Comparison of ENCODE assay signal across 16 cellular contexts in the genomic region with DNA sequence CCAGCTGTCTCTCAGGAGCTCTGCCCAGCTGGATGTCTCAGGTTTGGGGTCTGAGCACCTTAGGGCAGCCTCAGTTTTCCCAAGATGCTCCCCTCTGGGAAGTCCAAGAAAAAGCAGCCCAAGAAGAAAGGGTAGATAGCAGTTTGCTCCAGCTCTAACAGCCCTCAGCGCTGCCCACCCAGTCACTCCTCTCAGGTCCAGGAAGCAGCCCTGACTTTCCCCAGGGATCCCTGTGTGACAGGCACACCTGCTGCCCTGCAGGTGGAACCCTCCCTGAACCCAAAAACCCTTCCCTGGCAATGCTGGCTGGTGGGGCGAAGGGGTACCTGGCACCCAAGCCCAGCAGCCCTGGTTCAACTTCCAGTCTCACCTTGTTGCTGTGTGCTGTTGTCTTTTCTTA. TPM values are rescaled to one million over a fixed set of nuclear protein-coding genes. Genes with fewer than 3 reads are reported as not detected.
DNase-seq lines count a peak whose midpoint lies in the region; ATAC-seq and TF ChIP-seq lines count a peak whose summit lies in the region.
"Had no signal": no experiment of that assay in that cellular context is flagged by ENCODE, and none has a peak within 500 bp of the region (broad histone marks: within the 10 kb centered on the region; RNA-seq: fewer than 3 reads in every experiment).

No MANE protein-coding gene starts in this region.

- H3K9me3 Mint-ChIP-seq in central memory CD8-positive, alpha-beta T cell = no peaks in the 10 kb centered on the region
- no peaks in the 10 kb centered on the region for H3K9me3 Mint-ChIP-seq in stimulated activated naive CD8-positive, alpha-beta T cell treated with anti-CD3 and anti-CD28 coated beads, Interleukin-15, amount 100 ng/mL, for 72 hours
- H3K9me3 Mint-ChIP-seq: activated T-helper 1 cell treated with anti-CD3 and anti-CD28 coated beads, Interleukin-12 subunit alpha, Interleukin-12 subunit beta, Interleukin-2, Interleukin-4 antibody, amounts not matched to agents 30 ng/mL and 10 ng/mL and 1 ng/mL, durations not matched to agents 14 hours and 24 hours and 36 hours; neural progenitor cell had no signal

- H3K27ac ChIP-seq in colonic mucosa = no peak overlapping the region
- H3K27ac ChIP-seq: GM23248, heart left ventricle, neural progenitor cell had no signal

- no peak for ATAC-seq in central memory CD8-positive, alpha-beta T cell (replicated peaks; ENCODE audit: extremely low read depth, poor library complexity, severe bottlenecking)
- ATAC-seq in stimulated activated naive CD8-positive, alpha-beta T cell treated with anti-CD3 and anti-CD28 coated beads, Interleukin-15, amount 100 ng/mL, for 72 hours = no peak
- ATAC-seq: heart left ventricle, HepG2 had no signal

- DNase-seq in activated CD8-positive, alpha-beta memory T cell treated with anti-CD3 and anti-CD28 coated beads for 24 hours = peak; percentile 58
- DNase-seq in activated CD8-positive, alpha-beta memory T cell treated with anti-CD3 and anti-CD28 coated beads, Interleukin-2, amount 50 U/mL, for 4 hours = no peak
- DNase-seq in H7 = peak; percentile 31
- DNase-seq in central memory CD8-positive, alpha-beta T cell (ENCODE audit: low spot score in 2 of 2) = no peak
- DNase-seq in stimulated activated CD8-positive, alpha-beta memory T cell treated with anti-CD3 and anti-CD28 coated beads, Interleukin-4, amount 100 ng/mL, for 48 hours = peak; percentile 18
- DNase-seq in stimulated activated naive CD8-positive, alpha-beta T cell treated with anti-CD3 and anti-CD28 coated beads, Interleukin-15, amount 100 ng/mL, for 72 hours = no peak
- DNase-seq in T1000 (lab: John Stamatoyannopoulos, UW) = no peak
- no peak for DNase-seq in colonic mucosa
- DNase-seq: ACHN, amniotic stem cell, GM23248, heart left ventricle, NCI-H1694 treated with DMSO at 0.1 percent for 48 hours had no signal

- intact Hi-C loops in colonic mucosa (cut with DNase I) = no loop called here

- no peak for TF ChIP-seq CTCF in colonic mucosa (IDR thresholded peaks at IDR 0.05)

- peaks cover 43% of the 10 kb centered on the region for H3K4me1 Mint-ChIP-seq in central memory CD8-positive, alpha-beta T cell
- peaks cover 34% of the 10 kb centered on the region for H3K4me1 Mint-ChIP-seq in stimulated activated naive CD8-positive, alpha-beta T cell treated with anti-CD3 and anti-CD28 coated beads, Interleukin-15, amount 100 ng/mL, for 72 hours

- no peak overlapping the region for H3K9ac ChIP-seq in colonic mucosa (ENCODE audit: low read depth in 2 of 2, low read length in 2 of 2)
- H3K9ac ChIP-seq: GM23248, neural progenitor cell had no signal

- no peaks in the 10 kb centered on the region; the same call in 1 of the 2 replicates for H3K27me3 ChIP-seq in H7 (ENCODE audit: control insufficient read depth, insufficient read depth, low read length)
- H3K27me3 ChIP-seq in colonic mucosa = no peaks in the 10 kb centered on the region
- H3K27me3 ChIP-seq: heart left ventricle, neural progenitor cell had no signal

- H3K36me3 ChIP-seq in H7 (replicated peaks; ENCODE audit: control insufficient read depth, insufficient read depth, low read length) (no peaks in the 10 kb centered on the region), colonic mucosa (no peaks in the 10 kb centered on the region)
- H3K36me3 ChIP-seq: heart left ventricle, neural progenitor cell had no signal

- H3K27ac Mint-ChIP-seq in central memory CD8-positive, alpha-beta T cell (ENCODE audit: low read depth) = peak overlapping the region; percentile 79
- H3K27ac Mint-ChIP-seq in stimulated activated naive CD8-positive, alpha-beta T cell treated with anti-CD3 and anti-CD28 coated beads, Interleukin-15, amount 100 ng/mL, for 72 hours = no peak overlapping the region

- no peaks in the 10 kb centered on the region for H3K4me1 ChIP-seq in colonic mucosa
- H3K4me1 ChIP-seq: neural progenitor cell had no signal

- no peaks in the 10 kb centered on the region for H3K9me3 ChIP-seq in colonic mucosa
- H3K9me3 ChIP-seq: heart left ventricle had no signal

- peaks cover 6% of the 10 kb centered on the region for H3K36me3 Mint-ChIP-seq in central memory CD8-positive, alpha-beta T cell (ENCODE audit: insufficient read depth)
- H3K36me3 Mint-ChIP-seq: neural progenitor cell had no signal

- no peak overlapping the region for H3K4me3 ChIP-seq in H7 (ENCODE audit: insufficient read depth, low read depth, low read length)
- no peak overlapping the region for H3K4me3 ChIP-seq in colonic mucosa
- H3K4me3 ChIP-seq: GM23248, heart left ventricle, neural progenitor cell had no signal

- H3K4me3 Mint-ChIP-seq in central memory CD8-positive, alpha-beta T cell = no peak overlapping the region
- no peak overlapping the region for H3K4me3 Mint-ChIP-seq in stimulated activated naive CD8-positive, alpha-beta T cell treated with anti-CD3 and anti-CD28 coated beads, Interleukin-15, amount 100 ng/mL, for 72 hours

- no peaks in the 10 kb centered on the region for H3K27me3 Mint-ChIP-seq in central memory CD8-positive, alpha-beta T cell
- no peaks in the 10 kb centered on the region for H3K27me3 Mint-ChIP-seq in stimulated activated naive CD8-positive, alpha-beta T cell treated with anti-CD3 and anti-CD28 coated beads, Interleukin-15, amount 100 ng/mL, for 72 hours

RNA-seq across cellular contexts. Expression of a gene that starts 48.1 kb away (rescaled TPM):
- total RNA-seq in H7 (2014; rRNA removed; shearing (Covaris generic)) = 0.03 TPM in 1 of 2 replicates, not detected in the other
- total RNA-seq in colonic mucosa = under 1 TPM in 1 of 2 donors, not detected in 1; 0.32 TPM
- total RNA-seq: activated T-helper 1 cell treated with anti-CD3 and anti-CD28 coated beads, Interleukin-12 subunit alpha, Interleukin-12 subunit beta, Interleukin-2, Interleukin-4 antibody, amounts not matched to agents 30 ng/mL and 10 ng/mL and 1 ng/mL, durations not matched to agents 14 hours and 24 hours and 36 hours had no signal

Comparison
In these comparisons a context has a peak if more than half of its experiments do, and no peak if none do; other contexts are left out.
1. DNase-seq: peak in activated CD8-positive, alpha-beta memory T cell treated with anti-CD3 and anti-CD28 coated beads for 24 hours (single experiment), H7 (single experiment) and stimulated activated CD8-positive, alpha-beta memory T cell treated with anti-CD3 and anti-CD28 coated beads, Interleukin-4, amount 100 ng/mL, for 48 hours (single experiment); none in activated CD8-positive, alpha-beta memory T cell treated with anti-CD3 and anti-CD28 coated beads, Interleukin-2, amount 50 U/mL, for 4 hours (single experiment), central memory CD8-positive, alpha-beta T cell (0 of 2), stimulated activated naive CD8-positive, alpha-beta T cell treated with anti-CD3 and anti-CD28 coated beads, Interleukin-15, amount 100 ng/mL, for 72 hours (0 of 2), T1000 (single experiment) and colonic mucosa (single experiment).